Comparison of ENCODE assay signal across 12 cellular contexts in genomic region chr11:8722809-8723208, GRCh38. TPM values are rescaled to one million over a fixed set of nuclear protein-coding genes. Genes with fewer than 3 reads are reported as not detected.
DNase-seq lines count a peak whose midpoint lies in the region; ATAC-seq and TF ChIP-seq lines count a peak whose summit lies in the region.
"Had no signal": no experiment of that assay in that cellular context is flagged by ENCODE, and none has a peak within 500 bp of the region (broad histone marks: within the 10 kb centered on the region; RNA-seq: fewer than 3 reads in every experiment).

No MANE protein-coding gene starts in this region.

- H3K36me3 ChIP-seq in PC-9 (ENCODE audit: low read depth), result no peaks in the 10 kb centered on the region
- peaks cover 11% of the 10 kb centered on the region for H3K36me3 ChIP-seq in mucosa of stomach (ENCODE audit: control insufficient read depth, insufficient read depth, low read length)
- H3K36me3 ChIP-seq in thyroid gland, result no peaks in the 10 kb centered on the region

- DNase-seq in PC-9 (no peak), thyroid gland (no peak), SW 1271 (lab: John Stamatoyannopoulos, UW) (no peak), anterior cingulate cortex (lab: John Stamatoyannopoulos, UW) (no peak)
- no peak for DNase-seq in activated CD8-positive, alpha-beta T cell treated with anti-CD3 and anti-CD28 coated beads, Interleukin-2, amount 10 ng/mL, durations not matched to agents 7 days and 5 days
- DNase-seq: activated effector memory CD4-positive, alpha-beta T cell treated with Interleukin-2 at 50 U/mL for 16 hours; AML-193; Karpas-422; mammary epithelial cell; NCI-H1436 treated with DMSO at 0.1 percent for 48 hours had no signal

- no peak overlapping the region for H3K4me3 ChIP-seq in PC-9
- H3K4me3 ChIP-seq in mucosa of stomach (ENCODE audit: low read length), result no peak overlapping the region
- H3K4me3 ChIP-seq in thyroid gland (replicated peaks in 1 of 3), result no peak overlapping the region

- H3K4me1 Mint-ChIP-seq in dendritic cell treated with granulocyte-macrophage colony-stimulating factor and Interleukin-4, amounts not matched to agents 40 ng/mL and 50 ng/mL, for 4 days (ENCODE audit: low read depth), result peaks cover 23% of the 10 kb centered on the region
- no peaks in the 10 kb centered on the region for H3K4me1 Mint-ChIP-seq in activated CD8-positive, alpha-beta T cell treated with anti-CD3 and anti-CD28 coated beads, Interleukin-2, amount 10 ng/mL, durations not matched to agents 7 days and 5 days (ENCODE audit: low read depth)

- H2AFZ ChIP-seq in PC-9, result no peak overlapping the region

- BruUV-seq in PC-9 (replicated peaks; lab: Mats Ljungman, UMichigan), result no TSS peak

- POLR2A ChIA-PET in PC-9 (lab: Charles Lee; ENCODE audit: unreplicated experiment), result no interaction called here
- POLR2A ChIA-PET in activated CD8-positive, alpha-beta T cell treated with anti-CD3 and anti-CD28 coated beads, Interleukin-2, amount 10 ng/mL, durations not matched to agents 7 days and 5 days (lab: Charles Lee), result no interaction called here

- H3K4me1 ChIP-seq in PC-9 (replicated peaks; ENCODE audit: insufficient read depth) (peaks cover 54% of the 10 kb centered on the region), mucosa of stomach (ENCODE audit: control insufficient read depth, insufficient read depth, low read length) (peaks cover 74% of the 10 kb centered on the region), thyroid gland (peaks cover 58 to 70% of the 10 kb centered on the region in 2 donors)

- H3K79me2 ChIP-seq in PC-9 (ENCODE audit: low read depth), result 0 out of 2 replicates have a peak, but pooled peaks cover 3% of the 10 kb centered on the region

- H3K27me3 ChIP-seq in PC-9 (ENCODE audit: insufficient read depth, low read depth), result no peaks in the 10 kb centered on the region
- no peaks in the 10 kb centered on the region for H3K27me3 ChIP-seq in mucosa of stomach (ENCODE audit: control insufficient read depth, insufficient read depth, low read length)
- no peaks in the 10 kb centered on the region for H3K27me3 ChIP-seq in thyroid gland

- no peaks in the 10 kb centered on the region for H3K36me3 Mint-ChIP-seq in dendritic cell treated with granulocyte-macrophage colony-stimulating factor and Interleukin-4, amounts not matched to agents 40 ng/mL and 50 ng/mL, for 4 days (ENCODE audit: low read depth)
- no peaks in the 10 kb centered on the region for H3K36me3 Mint-ChIP-seq in activated CD8-positive, alpha-beta T cell treated with anti-CD3 and anti-CD28 coated beads, Interleukin-2, amount 10 ng/mL, durations not matched to agents 7 days and 5 days (ENCODE audit: low read depth)

- TF ChIP-seq CTCF in PC-9 (conservative IDR thresholded peaks at IDR 0.05) (no peak), thyroid gland (IDR thresholded peaks at IDR 0.05) (no peak)

- H3K9me3 Mint-ChIP-seq in dendritic cell treated with granulocyte-macrophage colony-stimulating factor and Interleukin-4, amounts not matched to agents 40 ng/mL and 50 ng/mL, for 4 days, result no peaks in the 10 kb centered on the region
- no peaks in the 10 kb centered on the region for H3K9me3 Mint-ChIP-seq in activated CD8-positive, alpha-beta T cell treated with anti-CD3 and anti-CD28 coated beads, Interleukin-2, amount 10 ng/mL, durations not matched to agents 7 days and 5 days (ENCODE audit: insufficient read depth)

- no peak overlapping the region for H3K4me2 ChIP-seq in PC-9

- no peak overlapping the region for H3K4me3 Mint-ChIP-seq in dendritic cell treated with granulocyte-macrophage colony-stimulating factor and Interleukin-4, amounts not matched to agents 40 ng/mL and 50 ng/mL, for 4 days
- H3K4me3 Mint-ChIP-seq in activated CD8-positive, alpha-beta T cell treated with anti-CD3 and anti-CD28 coated beads, Interleukin-2, amount 10 ng/mL, durations not matched to agents 7 days and 5 days, result no peak overlapping the region

- intact Hi-C loops in PC-9 (cut with micrococcal nuclease; ENCODE audit: unreplicated experiment) (no loop called here), thyroid gland (cut with DNase I) (no loop called here)
- intact Hi-C loops in dendritic cell treated with granulocyte-macrophage colony-stimulating factor and Interleukin-4, amounts not matched to agents 40 ng/mL and 50 ng/mL, for 4 days (cut with micrococcal nuclease), result no loop called here

- no peak for TF ChIP-seq POLR2A in thyroid gland (IDR thresholded peaks at IDR 0.05)

- H3K9ac ChIP-seq in mucosa of stomach (ENCODE audit: low read length), result peak overlapping the region; percentile 8

- CTCF ChIA-PET in PC-9 (lab: Charles Lee), result no interaction called here
- CTCF ChIA-PET in activated CD8-positive, alpha-beta T cell treated with anti-CD3 and anti-CD28 coated beads, Interleukin-2, amount 10 ng/mL, durations not matched to agents 7 days and 5 days (lab: Charles Lee), result no interaction called here

- no peaks in the 10 kb centered on the region for H4K20me1 ChIP-seq in PC-9 (ENCODE audit: insufficient read depth)

- H3K9me3 ChIP-seq in PC-9 (ENCODE audit: insufficient read depth, low read depth), result no peaks in the 10 kb centered on the region
- no peaks in the 10 kb centered on the region for H3K9me3 ChIP-seq in mucosa of stomach (ENCODE audit: control insufficient read depth, low read length)
- no peaks in the 10 kb centered on the region for H3K9me3 ChIP-seq in thyroid gland

- ATAC-seq in activated CD8-positive, alpha-beta T cell treated with anti-CD3 and anti-CD28 coated beads, Interleukin-2, amount 10 ng/mL, durations not matched to agents 7 days and 5 days, result no peak

- H3K27me3 Mint-ChIP-seq in dendritic cell treated with granulocyte-macrophage colony-stimulating factor and Interleukin-4, amounts not matched to agents 40 ng/mL and 50 ng/mL, for 4 days, result peaks cover 17% of the 10 kb centered on the region
- H3K27me3 Mint-ChIP-seq in activated CD8-positive, alpha-beta T cell treated with anti-CD3 and anti-CD28 coated beads, Interleukin-2, amount 10 ng/mL, durations not matched to agents 7 days and 5 days (ENCODE audit: low read depth), result peaks cover 11% of the 10 kb centered on the region

- H3K27ac ChIP-seq in PC-9 (peak overlapping the region; percentile 96; the same call in 1 of the 2 replicates), thyroid gland (peak overlapping the region in 2 of 3 donors; percentile 88 to 92)

- WGBS in thyroid gland, 2 donors, result 80 to 87% methylated on average over 3 of the region's 3 CpGs

- H3K27ac Mint-ChIP-seq in dendritic cell treated with granulocyte-macrophage colony-stimulating factor and Interleukin-4, amounts not matched to agents 40 ng/mL and 50 ng/mL, for 4 days, result peak overlapping the region; percentile 61
- H3K27ac Mint-ChIP-seq in activated CD8-positive, alpha-beta T cell treated with anti-CD3 and anti-CD28 coated beads, Interleukin-2, amount 10 ng/mL, durations not matched to agents 7 days and 5 days, result no peak overlapping the region

- H3K9me2 ChIP-seq in PC-9 (ENCODE audit: insufficient read depth), result no peaks in the 10 kb centered on the region

- H3F3A ChIP-seq in PC-9 (ENCODE audit: insufficient read depth, low read depth), result peaks cover 37% of the 10 kb centered on the region

RNA-seq across cellular contexts. Expression of gene RPL27A, which starts 40.2 kb away (rescaled TPM):
- 548 and 560 TPM in 2 replicates for total RNA-seq in PC-9 (2021)
- total RNA-seq in thyroid gland, result 1,000 to 10,000 TPM; 1,071 to 3,396 (median 1,647) TPM
- 100 to 1,000 TPM; 716 to 768 TPM for total RNA-seq in activated CD8-positive, alpha-beta T cell treated with anti-CD3 and anti-CD28 coated beads, Interleukin-2, amount 10 ng/mL, durations not matched to agents 7 days and 5 days

RNA-seq across cellular contexts. Expression of gene TRIM66, which starts 40.3 kb away (rescaled TPM):
- 16.1 and 17.0 TPM in 2 replicates for total RNA-seq in PC-9 (2021)
- total RNA-seq in thyroid gland, result 10 to 100 TPM in 1 of 4 donors, 1 to 10 TPM in 3; 7.7 to 48.5 (median 9.4) TPM
- total RNA-seq in activated CD8-positive, alpha-beta T cell treated with anti-CD3 and anti-CD28 coated beads, Interleukin-2, amount 10 ng/mL, durations not matched to agents 7 days and 5 days, result 10 to 100 TPM; 28.1 to 28.2 TPM
